Comparison of ENCODE assay signal across 9 cellular contexts in the genomic region with DNA sequence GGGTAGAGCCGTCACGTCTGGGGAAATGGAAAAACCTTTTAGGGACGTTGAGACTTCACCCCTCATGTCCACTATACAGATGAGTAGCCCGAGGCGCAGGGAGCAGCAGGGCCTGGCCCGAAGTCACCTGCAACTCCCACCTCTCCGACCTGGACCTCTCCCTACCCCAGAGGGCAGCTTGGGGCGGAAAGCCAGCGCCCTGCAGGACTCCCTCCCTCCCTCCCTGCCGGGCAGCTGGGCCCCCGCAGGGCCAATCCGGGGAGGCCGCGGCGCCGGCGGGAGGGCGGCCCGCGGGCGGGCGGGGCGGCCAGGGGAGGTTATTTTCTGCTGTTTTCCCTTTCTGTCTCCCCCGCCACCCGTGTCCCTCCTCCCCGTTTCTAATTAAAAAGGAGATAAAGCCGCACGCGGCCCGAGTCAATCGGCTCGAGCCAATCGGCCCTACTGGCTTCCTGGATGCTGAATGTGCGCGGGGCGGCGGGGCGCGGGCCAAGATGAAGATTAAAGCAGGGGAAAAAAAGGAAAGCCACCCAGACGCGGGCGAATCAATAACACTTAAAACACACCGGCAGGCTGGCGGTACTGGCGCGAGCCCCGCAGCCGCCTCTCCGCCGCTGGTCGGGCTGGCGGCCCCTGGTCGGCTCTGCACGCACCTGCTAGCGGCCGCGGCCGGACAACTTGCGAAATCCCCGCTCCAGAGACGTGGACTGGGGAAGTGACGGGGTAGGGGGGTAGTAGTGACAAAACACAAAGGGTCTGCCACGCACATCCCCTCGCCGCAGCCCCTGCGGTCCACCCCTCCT. TPM values are rescaled to one million over a fixed set of nuclear protein-coding genes. Genes with fewer than 3 reads are reported as not detected.
DNase-seq lines count a peak whose midpoint lies in the region; ATAC-seq, FAIRE-seq and TF ChIP-seq lines count a peak whose summit lies in the region.
"Had no signal": no experiment of that assay in that cellular context is flagged by ENCODE, and none has a peak within 500 bp of the region (broad histone marks: within the 10 kb centered on the region; RNA-seq: fewer than 3 reads in every experiment).

No MANE protein-coding gene starts in this region.

- no peaks in the 10 kb centered on the region for H3K36me3 Mint-ChIP-seq in activated naive CD8-positive, alpha-beta T cell treated with anti-CD3 and anti-CD28 coated beads, Interleukin-2, amount 50 U/mL, for 24 hours (ENCODE audit: low read depth)

- TF ChIP-seq CTCF in suprapubic skin (IDR thresholded peaks at IDR 0.05), result no peak

- peaks cover 45% of the 10 kb centered on the region for H3K27me3 Mint-ChIP-seq in activated naive CD8-positive, alpha-beta T cell treated with anti-CD3 and anti-CD28 coated beads, Interleukin-2, amount 50 U/mL, for 24 hours

- WGBS in suprapubic skin, result 3% methylated on average over 45 of the region's 66 CpGs

- no peaks in the 10 kb centered on the region for H3K36me3 ChIP-seq in suprapubic skin

- TF ChIP-seq EP300 in suprapubic skin (IDR thresholded peaks at IDR 0.05), result no peak

- FAIRE-seq in GM12891 (lab: Jason Lieb, UNC), result no peak

- no peaks in the 10 kb centered on the region for H3K9me3 Mint-ChIP-seq in activated naive CD8-positive, alpha-beta T cell treated with anti-CD3 and anti-CD28 coated beads, Interleukin-2, amount 50 U/mL, for 24 hours

- H3K4me3 ChIP-seq in suprapubic skin, result peak overlapping the region; percentile 54

- H3K27ac ChIP-seq in suprapubic skin, result no peak overlapping the region

- no peak overlapping the region for H3K27ac Mint-ChIP-seq in activated naive CD8-positive, alpha-beta T cell treated with anti-CD3 and anti-CD28 coated beads, Interleukin-2, amount 50 U/mL, for 24 hours

- peaks cover 29% of the 10 kb centered on the region for H3K4me1 ChIP-seq in suprapubic skin

- no peak for ATAC-seq in activated naive CD8-positive, alpha-beta T cell treated with anti-CD3 and anti-CD28 coated beads, Interleukin-2, amount 50 U/mL, for 24 hours
- no peak for ATAC-seq in GM19023 (IDR thresholded peaks at IDR 0.05; ENCODE audit: unreplicated experiment)

- peak; percentile 57 for DNase-seq in activated CD8-positive, alpha-beta memory T cell treated with anti-CD3 and anti-CD28 coated beads, Interleukin-2, amount 50 U/mL, for 48 hours
- DNase-seq in activated CD8-positive, alpha-beta memory T cell treated with anti-CD3 and anti-CD28 coated beads for 24 hours, result no peak
- no peak for DNase-seq in activated naive CD8-positive, alpha-beta T cell treated with anti-CD3 and anti-CD28 coated beads, Interleukin-2, amount 50 U/mL, for 24 hours
- DNase-seq in left kidney (ENCODE audit: low read depth, low spot score), result peak; percentile 60
- DNase-seq in suprapubic skin (ENCODE audit: low spot score in 2 of 2), result peak; percentile 50 to 56
- no peak for DNase-seq in dedifferentiated amniotic fluid mesenchymal stem cell (ENCODE audit: extremely low spot score)
- DNase-seq in GM12891 (ENCODE audit: insufficient read length, low spot score), result no peak
- DNase-seq: left cardiac atrium had no signal

- H3K4me3 Mint-ChIP-seq in activated naive CD8-positive, alpha-beta T cell treated with anti-CD3 and anti-CD28 coated beads, Interleukin-2, amount 50 U/mL, for 24 hours, result peak overlapping the region; percentile 66

- peaks cover 3% of the 10 kb centered on the region for H3K4me1 Mint-ChIP-seq in activated naive CD8-positive, alpha-beta T cell treated with anti-CD3 and anti-CD28 coated beads, Interleukin-2, amount 50 U/mL, for 24 hours

- no peaks in the 10 kb centered on the region for H3K9me3 ChIP-seq in suprapubic skin

- no peak for TF ChIP-seq POLR2A in suprapubic skin (IDR thresholded peaks at IDR 0.05)
- TF ChIP-seq POLR2A in GM12891 (IDR thresholded peaks at IDR 0.05; ENCODE audit: low read depth, low read length), result no peak

- H3K27me3 ChIP-seq in suprapubic skin, result peaks cover 70% of the 10 kb centered on the region

TF ChIP-seq in GM12891, 5 proteins besides CTCF, POLR2A, EP300 and RAD21:
- TF ChIP-seq SPI1 (IDR thresholded peaks at IDR 0.05; ENCODE audit: low read depth, low read length), result no peak
- TF ChIP-seq PAX5 (IDR thresholded peaks at IDR 0.05; ENCODE audit: insufficient read depth, low read length, severe bottlenecking), result no peak
- no peak for TF ChIP-seq TAF1 (IDR thresholded peaks at IDR 0.05; ENCODE audit: low read depth, low read length)
- no peak for TF ChIP-seq POU2F2 (IDR thresholded peaks at IDR 0.05; ENCODE audit: low read depth, low read length)
- TF ChIP-seq POLR2AphosphoS5 (IDR thresholded peaks at IDR 0.05; ENCODE audit: low read depth, low read length), result no peak

RNA-seq across cellular contexts. Expression of a gene that starts 1.8 kb away (rescaled TPM):
- 1 to 10 TPM; 1.1 to 3.9 (median 1.8) TPM for total RNA-seq in suprapubic skin
- not detected for polyA plus RNA-seq in GM12891 (2012; ENCODE audit: low read depth, missing spikeins)
- total RNA-seq: left cardiac atrium had no signal

Comparison
In these comparisons a context has a peak if more than half of its experiments do, and no peak if none do; other contexts are left out.
1. DNase-seq: peak in activated CD8-positive, alpha-beta memory T cell treated with anti-CD3 and anti-CD28 coated beads, Interleukin-2, amount 50 U/mL, for 48 hours (single experiment), left kidney (single experiment) and suprapubic skin (2 of 2); none in activated CD8-positive, alpha-beta memory T cell treated with anti-CD3 and anti-CD28 coated beads for 24 hours (single experiment), activated naive CD8-positive, alpha-beta T cell treated with anti-CD3 and anti-CD28 coated beads, Interleukin-2, amount 50 U/mL, for 24 hours (single experiment), dedifferentiated amniotic fluid mesenchymal stem cell (single experiment) and GM12891 (single experiment).